In the genomic region with DNA sequence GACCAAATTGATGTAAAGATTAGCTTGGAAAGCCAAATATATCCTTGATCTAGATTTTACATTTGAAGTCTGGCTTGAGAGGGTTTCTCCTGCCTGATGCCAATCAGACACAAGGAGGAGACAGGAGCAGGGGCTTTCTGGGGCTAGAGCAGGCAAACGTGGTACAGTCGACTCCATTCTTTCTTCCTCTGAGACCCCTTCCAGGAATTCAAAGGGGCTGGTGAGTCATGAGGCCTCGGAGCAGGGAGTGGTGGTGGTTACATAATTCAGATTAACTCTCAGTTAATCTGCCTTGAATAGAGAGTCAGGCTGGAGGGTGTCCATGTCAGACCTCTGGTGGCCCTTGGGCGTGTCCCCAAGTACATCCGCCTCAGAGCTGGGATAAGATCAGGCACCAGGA, we compare ENCODE assay signal across 1 cellular context.
TF ChIP-seq lines count a peak whose summit lies in the region.

No MANE protein-coding gene starts in this region.

TF ChIP-seq in GM23338, 12 proteins besides CTCF, POLR2A, EP300 and RAD21 (continued from another document):
- no peak for TF ChIP-seq JUNB (IDR thresholded peaks at IDR 0.05; ENCODE audit: unreplicated experiment)
